In genomic region chr9:2849943-2850342, GRCh38 we compare ENCODE assay signal across 24 cellular contexts. TPM values are rescaled to one million over a fixed set of nuclear protein-coding genes. Genes with fewer than 3 reads are reported as not detected.
DNase-seq lines count a peak whose midpoint lies in the region; ATAC-seq and TF ChIP-seq lines count a peak whose summit lies in the region.
"Had no signal": no experiment of that assay in that cellular context is flagged by ENCODE, and none has a peak within 500 bp of the region (broad histone marks: within the 10 kb centered on the region; RNA-seq: fewer than 3 reads in every experiment).

No MANE protein-coding gene starts in this region.

- H3K27me3 ChIP-seq in CD4-positive, alpha-beta memory T cell (ENCODE audit: insufficient read depth, low read length): peaks cover 2% of the 10 kb centered on the region
- no peaks in the 10 kb centered on the region for H3K27me3 ChIP-seq in naive thymus-derived CD4-positive, alpha-beta T cell (ENCODE audit: control insufficient read depth in 2 of 2, insufficient read depth in 2 of 2, low read length in 2 of 2)
- H3K27me3 ChIP-seq: body of pancreas, heart left ventricle, MG63, sigmoid colon, upper lobe of left lung had no signal

- intact Hi-C loops in CD4-positive, alpha-beta memory T cell (cut with micrococcal nuclease): no loop called here
- intact Hi-C loops in naive thymus-derived CD4-positive, alpha-beta T cell (cut with micrococcal nuclease): loop anchor here (10.0 kb wide), 2 partner anchors 695 to 1525 kb away; no protein-coding TSS in a partner anchor

- no peaks in the 10 kb centered on the region for H3K9me3 Mint-ChIP-seq in CD4-positive, alpha-beta memory T cell
- no peaks in the 10 kb centered on the region for H3K9me3 Mint-ChIP-seq in T-helper 2 cell treated with Interferon-gamma antibody and Interleukin-4, amounts not matched to agents 5 μg/mL and 100 μg/mL, for 36 hours
- H3K9me3 Mint-ChIP-seq in naive thymus-derived CD4-positive, alpha-beta T cell: no peaks in the 10 kb centered on the region
- H3K9me3 Mint-ChIP-seq: activated B cell treated with CpG ODN at 0.5 μM for 24 hours; activated T-helper 1 cell treated with anti-CD3 and anti-CD28 coated beads, Interleukin-12 subunit alpha, Interleukin-12 subunit beta, Interleukin-2, Interleukin-4 antibody, amounts not matched to agents 30 ng/mL and 10 ng/mL and 1 ng/mL, durations not matched to agents 14 hours and 24 hours and 36 hours had no signal

- H3K36me3 ChIP-seq in CD4-positive, alpha-beta memory T cell (ENCODE audit: insufficient read depth, low read length): no peaks in the 10 kb centered on the region
- H3K36me3 ChIP-seq in naive thymus-derived CD4-positive, alpha-beta T cell (ENCODE audit: control insufficient read depth in 2 of 3, insufficient read depth in 3 of 3, low read length in 3 of 3): no peaks in the 10 kb centered on the region
- H3K36me3 ChIP-seq: heart left ventricle, MG63, sigmoid colon, upper lobe of left lung had no signal

- no peaks in the 10 kb centered on the region for H3K36me3 Mint-ChIP-seq in CD4-positive, alpha-beta memory T cell
- no peaks in the 10 kb centered on the region for H3K36me3 Mint-ChIP-seq in T-helper 2 cell treated with Interferon-gamma antibody and Interleukin-4, amounts not matched to agents 5 μg/mL and 100 μg/mL, for 36 hours (ENCODE audit: low read depth)
- H3K36me3 Mint-ChIP-seq in naive thymus-derived CD4-positive, alpha-beta T cell: peaks cover 0 to 5% (median 0%) of the 10 kb centered on the region in 5 donors

- H3K4me3 Mint-ChIP-seq in CD4-positive, alpha-beta memory T cell: peak overlapping the region in 1 of 8 donors; percentile 0
- H3K4me3 Mint-ChIP-seq in T-helper 2 cell treated with Interferon-gamma antibody and Interleukin-4, amounts not matched to agents 5 μg/mL and 100 μg/mL, for 36 hours: no peak overlapping the region
- no peak overlapping the region for H3K4me3 Mint-ChIP-seq in naive thymus-derived CD4-positive, alpha-beta T cell
- H3K4me3 Mint-ChIP-seq: activated B cell treated with CpG ODN at 0.5 μM for 24 hours; activated T-helper 1 cell treated with anti-CD3 and anti-CD28 coated beads, Interleukin-12 subunit alpha, Interleukin-12 subunit beta, Interleukin-2, Interleukin-4 antibody, amounts not matched to agents 30 ng/mL and 10 ng/mL and 1 ng/mL, durations not matched to agents 14 hours and 24 hours and 36 hours had no signal

- H3K4me1 ChIP-seq in CD4-positive, alpha-beta memory T cell (ENCODE audit: insufficient read depth, low read length): peaks cover 8% of the 10 kb centered on the region
- peaks cover 5% of the 10 kb centered on the region in 2 donors for H3K4me1 ChIP-seq in naive thymus-derived CD4-positive, alpha-beta T cell (ENCODE audit: control insufficient read depth in 2 of 2, insufficient read depth in 2 of 2, low read length in 2 of 2)

- CTCF ChIA-PET in CD4-positive, alpha-beta memory T cell (lab: Charles Lee; ENCODE audit: partially characterized antibody): no interaction called here
- CTCF ChIA-PET in naive thymus-derived CD4-positive, alpha-beta T cell (lab: Charles Lee): no interaction called here

- no peak overlapping the region for H3K4me3 ChIP-seq in CD4-positive, alpha-beta memory T cell (ENCODE audit: low read length in 2 of 2)
- no peak overlapping the region for H3K4me3 ChIP-seq in naive thymus-derived CD4-positive, alpha-beta T cell (ENCODE audit: low read length)
- H3K4me3 ChIP-seq: body of pancreas, heart left ventricle, MG63, sigmoid colon, upper lobe of left lung had no signal

- DNase-seq in NCI-H524 (lab: John Stamatoyannopoulos, UW) (peak; percentile 28 to 45), NCI-H524 treated with DMSO at 0.1 percent for 48 hours (lab: John Stamatoyannopoulos, UW) (no peak), GM13976 (ENCODE audit: low spot score) (no peak), cerebellar cortex (ENCODE audit: low spot score) (no peak), SIG-M5 (lab: John Stamatoyannopoulos, UW) (no peak)
- peak in 3 of 5 donors; percentile 22 to 52 (median 49) for DNase-seq in CD4-positive, alpha-beta memory T cell
- DNase-seq in T-helper 2 cell treated with Interferon-gamma antibody and Interleukin-4, amounts not matched to agents 5 μg/mL and 100 μg/mL, for 36 hours (ENCODE audit: low spot score): no peak
- DNase-seq in naive thymus-derived CD4-positive, alpha-beta T cell: peak in 3 of 9 donors; percentile 22 to 34 (median 29)
- DNase-seq: activated B cell treated with CpG ODN at 0.5 μM for 24 hours; body of pancreas; DMS79; effector CD4-positive, alpha-beta T cell; GOT3; heart left ventricle; MG63; NCI-H1417 treated with DMSO at 0.1 percent for 48 hours; NCI-H2171; sigmoid colon; SK-N-SH; stimulated activated CD4-positive, alpha-beta T cell treated with anti-CD3 and anti-CD28 coated beads, Interleukin-15, amount 100 ng/mL, for 24 hours; upper lobe of left lung had no signal

- in situ Hi-C loops in GM13976 (cut with MboI; ENCODE audit: low sequenced_read_pairs, unreplicated experiment): loop anchor here (25.0 kb wide), 3 partner anchors 337 to 1512 kb away; no protein-coding TSS in a partner anchor

- H3K4me1 Mint-ChIP-seq in CD4-positive, alpha-beta memory T cell: peaks cover 0 to 8% (median 5%) of the 10 kb centered on the region in 4 donors
- H3K4me1 Mint-ChIP-seq in T-helper 2 cell treated with Interferon-gamma antibody and Interleukin-4, amounts not matched to agents 5 μg/mL and 100 μg/mL, for 36 hours (ENCODE audit: low read depth): peaks cover 6% of the 10 kb centered on the region
- H3K4me1 Mint-ChIP-seq in naive thymus-derived CD4-positive, alpha-beta T cell: peaks cover 5 to 16% (median 9%) of the 10 kb centered on the region in 7 donors

- no peaks in the 10 kb centered on the region for H3K9me3 ChIP-seq in CD4-positive, alpha-beta memory T cell (ENCODE audit: control insufficient read depth in 1 of 2, low read length in 2 of 2)
- H3K9me3 ChIP-seq in naive thymus-derived CD4-positive, alpha-beta T cell (ENCODE audit: control insufficient read depth in 2 of 3, low read length in 3 of 3): no peaks in the 10 kb centered on the region
- H3K9me3 ChIP-seq: body of pancreas, heart left ventricle, MG63, sigmoid colon, SK-N-SH, upper lobe of left lung had no signal

- POLR2A ChIA-PET in CD4-positive, alpha-beta memory T cell (lab: Charles Lee; ENCODE audit: partially characterized antibody): no interaction called here
- POLR2A ChIA-PET in naive thymus-derived CD4-positive, alpha-beta T cell (lab: Charles Lee): no interaction called here

- no peak overlapping the region for H3K27ac ChIP-seq in CD4-positive, alpha-beta memory T cell (ENCODE audit: low read depth, low read length)
- H3K27ac ChIP-seq in naive thymus-derived CD4-positive, alpha-beta T cell (ENCODE audit: low read depth, low read length): no peak overlapping the region
- H3K27ac ChIP-seq: body of pancreas, heart left ventricle, RWPE1, sigmoid colon, upper lobe of left lung had no signal

- ATAC-seq in naive thymus-derived CD4-positive, alpha-beta T cell: peak; percentile 79
- ATAC-seq: body of pancreas, heart left ventricle had no signal

- H3K27ac Mint-ChIP-seq in CD4-positive, alpha-beta memory T cell: peak overlapping the region in 6 of 7 donors; percentile 18 to 90 (median 43)
- H3K27ac Mint-ChIP-seq in T-helper 2 cell treated with Interferon-gamma antibody and Interleukin-4, amounts not matched to agents 5 μg/mL and 100 μg/mL, for 36 hours: peak overlapping the region; percentile 12
- H3K27ac Mint-ChIP-seq in naive thymus-derived CD4-positive, alpha-beta T cell: peak overlapping the region in 3 of 9 donors; percentile 40 to 82 (median 45)
- H3K27ac Mint-ChIP-seq: activated B cell treated with CpG ODN at 0.5 μM for 24 hours; activated T-helper 1 cell treated with anti-CD3 and anti-CD28 coated beads, Interleukin-12 subunit alpha, Interleukin-12 subunit beta, Interleukin-2, Interleukin-4 antibody, amounts not matched to agents 30 ng/mL and 10 ng/mL and 1 ng/mL, durations not matched to agents 14 hours and 24 hours and 36 hours; progenitor cell of endocrine pancreas had no signal

- TF ChIP-seq CTCF in GM13976 (IDR thresholded peaks at IDR 0.05; ENCODE audit: borderline replicate concordance, control extremely low read depth, extremely low read depth, insufficient read depth, missing control alignments): no peak

- peaks cover 8 to 10% of the 10 kb centered on the region in 2 donors for H3K27me3 Mint-ChIP-seq in CD4-positive, alpha-beta memory T cell
- H3K27me3 Mint-ChIP-seq in T-helper 2 cell treated with Interferon-gamma antibody and Interleukin-4, amounts not matched to agents 5 μg/mL and 100 μg/mL, for 36 hours (ENCODE audit: low read depth): peaks cover 8% of the 10 kb centered on the region
- peaks cover 1 to 17% (median 13%) of the 10 kb centered on the region in 5 donors for H3K27me3 Mint-ChIP-seq in naive thymus-derived CD4-positive, alpha-beta T cell

RNA-seq across cellular contexts. Expression of gene PUM3, which starts 6.0 kb away (rescaled TPM):
- total RNA-seq in CD4-positive, alpha-beta memory T cell: 10 to 100 TPM; 38.6 to 42.8 TPM
- polyA plus RNA-seq in CD4-positive, alpha-beta memory T cell: 10 to 100 TPM; 17.2 to 24.0 TPM
- total RNA-seq in naive thymus-derived CD4-positive, alpha-beta T cell: 10 to 100 TPM; 33.6 to 68.3 (median 36.5) TPM
- polyA plus RNA-seq in naive thymus-derived CD4-positive, alpha-beta T cell: 10 to 100 TPM; 16.5 to 24.8 TPM

Comparison
In these comparisons a context has a peak if more than half of its experiments do, and no peak if none do; other contexts are left out.
1. DNase-seq: peak in NCI-H524 (2 of 2) and CD4-positive, alpha-beta memory T cell (3 of 5); none in NCI-H524 treated with DMSO at 0.1 percent for 48 hours (single experiment), T-helper 2 cell treated with Interferon-gamma antibody and Interleukin-4, amounts not matched to agents 5 μg/mL and 100 μg/mL, for 36 hours (single experiment), GM13976 (single experiment), cerebellar cortex (single experiment) and SIG-M5 (single experiment).